8 cellular contexts compared by ENCODE assay signal in genomic region chr19:17385878-17386611, GRCh38. TPM values are rescaled to one million over a fixed set of nuclear protein-coding genes. Genes with fewer than 3 reads are reported as not detected.
DNase-seq lines count a peak whose midpoint lies in the region; ATAC-seq and TF ChIP-seq lines count a peak whose summit lies in the region.

No MANE protein-coding gene starts in this region.

- POLR2A ChIA-PET in BJ (lab: Charles Lee) (no interaction called here), HCT116 (lab: Charles Lee) (interaction anchor here (0.5 kb wide), 1 partner anchor 82 kb away, joined by 3 read pairs; no protein-coding TSS in a partner anchor)

- peak overlapping the region; percentile 82 for H2AFZ ChIP-seq in HCT116 (ENCODE audit: low read depth, low read length, poor library complexity, severe bottlenecking)

- BruUV-seq in HCT116 (replicated peaks; lab: Mats Ljungman, UMichigan) = no TSS peak

- ATAC-seq in HCT116 (peak; percentile 67), HG03565 (IDR thresholded peaks at IDR 0.05; ENCODE audit: unreplicated experiment) (no peak)

- DNase-seq in BJ (ENCODE audit: low read depth) = no peak
- DNase-seq in HCT116 (ENCODE audit: low read depth, low spot score) = no peak
- peak; percentile 61 for DNase-seq in RPMI7951 (ENCODE audit: low read depth)
- DNase-seq in activated gamma-delta T cell treated with anti-CD3 and anti-CD28 coated beads, Interleukin-2, amount 50 U/mL, for 16 hours (ENCODE audit: low read depth) = peak; percentile 38
- peak; percentile 86 for DNase-seq in cardiac septum (ENCODE audit: low spot score)
- peak; percentile 79 for DNase-seq in sigmoid colon
- no peak for DNase-seq in ureter (ENCODE audit: low spot score)

- H3K27me3 ChIP-seq in BJ (ENCODE audit: control insufficient read depth, insufficient read depth, low read length) (peaks cover 2% of the 10 kb centered on the region; the same call in 1 of the 2 replicates), HCT116 (ENCODE audit: insufficient read depth, low read length) (no peaks in the 10 kb centered on the region), sigmoid colon (no peaks in the 10 kb centered on the region)

- peak overlapping the region; percentile 40; the same call in 1 of the 2 replicates for H3K4me2 ChIP-seq in HCT116 (ENCODE audit: low read length)

- H3K79me2 ChIP-seq in HCT116 (ENCODE audit: insufficient read depth, low read length) = no peaks in the 10 kb centered on the region

- H3K4me1 ChIP-seq in HCT116 (ENCODE audit: control insufficient read depth in 1 of 2, insufficient read depth in 2 of 2, low read length in 2 of 2) (peaks cover 19 to 31% of the 10 kb centered on the region in 2 experiments), sigmoid colon (peaks cover 0 to 10% (median 7%) of the 10 kb centered on the region in 4 donors)

- TF ChIP-seq POLR2A in HCT116 (IDR thresholded peaks at IDR 0.05; ENCODE audit: borderline replicate concordance, extremely low read depth, insufficient read depth, insufficient read length) (no peak), sigmoid colon (IDR thresholded peaks at IDR 0.05) (no peak)

- WGBS in sigmoid colon, 2 donors = 30 to 39% methylated on average over 20 of the region's 20 CpGs

- no peak for TF ChIP-seq EP300 in sigmoid colon (IDR thresholded peaks at IDR 0.05)

- CTCF ChIA-PET in BJ (lab: Yijun Ruan, JAX) (interaction anchor here (0.6 to 7.8 kb wide), 33 partner anchors 9 to 474 kb away, joined by 3 to 121 read pairs (median 5); partner anchors contain the start of genes ABHD8, ANO8, BST2 and JAK3), HCT116 (lab: Charles Lee) (interaction anchor here (0.6 to 1.6 kb wide), 18 partner anchors 8 to 473 kb away, joined by 3 to 11 read pairs (median 3); partner anchors contain the start of genes BST2, DDA1, MRPL34 and RPL18A)

- TF ChIP-seq CTCF in BJ (IDR thresholded peaks at IDR 0.05; ENCODE audit: insufficient read depth, low read depth, low read length) (peak; percentile 97), HCT116 (IDR thresholded peaks at IDR 0.05 in 2 of 3, conservative IDR thresholded peaks at IDR 0.05 in 1 of 3; ENCODE audit: borderline replicate concordance in 1 of 3, insufficient read depth in 1 of 3, low read depth in 2 of 3, low read length in 2 of 3) (peak; percentile 91 to 97 (median 96)), sigmoid colon (IDR thresholded peaks at IDR 0.05) (peak; percentile 58 to 92 (median 82))

- H4K20me1 ChIP-seq in HCT116 (ENCODE audit: insufficient read depth) = no peaks in the 10 kb centered on the region

- intact Hi-C loops in HCT116 (cut with micrococcal nuclease) (loop anchor here (1.0 kb wide), 2 partner anchors 40 to 93 kb away; no protein-coding TSS in a partner anchor), cardiac septum (cut with DNase I) (loop anchor here (1.0 kb wide), 2 partner anchors 40 to 94 kb away; no protein-coding TSS in a partner anchor), sigmoid colon (cut with DNase I) (loop anchor here (1.0 to 5.0 kb wide), 2 partner anchors 40 to 94 kb away; no protein-coding TSS in a partner anchor)

- H3K9ac ChIP-seq in HCT116 (ENCODE audit: low read length) = no peak overlapping the region

- H3K4me3 ChIP-seq in BJ (ENCODE audit: low read depth, low read length) (no peak overlapping the region), HCT116 (replicated peaks in 1 of 2; ENCODE audit: low read depth in 1 of 2, low read length in 2 of 2) (no peak overlapping the region), sigmoid colon (no peak overlapping the region)

- H3K27ac ChIP-seq in HCT116 (ENCODE audit: low read depth, low read length) (no peak overlapping the region), sigmoid colon (no peak overlapping the region)

- H3K9me3 ChIP-seq in HCT116 (ENCODE audit: control insufficient read depth in 1 of 2, insufficient read depth in 1 of 2, low read depth in 1 of 2, low read length in 2 of 2) (no peaks in the 10 kb centered on the region), sigmoid colon (peaks cover 0 to 8% (median 0%) of the 10 kb centered on the region in 4 donors)

- RAD21 ChIA-PET in HCT116 (lab: Charles Lee; ENCODE audit: low non-redundant PET in 1 of 2, low total read pairs in 2 of 2, uncharacterized antibody in 2 of 2, unreplicated experiment in 2 of 2) = interaction anchor here in 1 of 2 experiments (0.7 to 0.8 kb wide), 2 partner anchors 39 to 81 kb away, joined by 3 read pairs; no protein-coding TSS in a partner anchor

- no peaks in the 10 kb centered on the region for H3K9me2 ChIP-seq in HCT116 (ENCODE audit: insufficient read depth)

- no peaks in the 10 kb centered on the region for H3K36me3 ChIP-seq in BJ (ENCODE audit: control insufficient read depth, insufficient read depth, low read length)
- H3K36me3 ChIP-seq in HCT116 (ENCODE audit: control insufficient read depth in 1 of 2, insufficient read depth in 2 of 2, low read length in 2 of 2) = no peaks in the 10 kb centered on the region
- H3K36me3 ChIP-seq in sigmoid colon = no peaks in the 10 kb centered on the region

- peak; percentile 91 for TF ChIP-seq RAD21 in HCT116 (IDR thresholded peaks at IDR 0.05; ENCODE audit: low read depth)

TF ChIP-seq in HCT116, 20 proteins besides CTCF, POLR2A, EP300 and RAD21 (continues in another document):
- no peak for TF ChIP-seq SRF (IDR thresholded peaks at IDR 0.05; ENCODE audit: low read depth)
- TF ChIP-seq ATF3 (IDR thresholded peaks at IDR 0.05) = no peak
- TF ChIP-seq POLR2AphosphoS5 (IDR thresholded peaks at IDR 0.05; ENCODE audit: low read depth, low read length) = no peak
- TF ChIP-seq JUND (IDR thresholded peaks at IDR 0.05) = no peak
- TF ChIP-seq MAX (IDR thresholded peaks at IDR 0.05) = no peak
- TF ChIP-seq EGR1 (IDR thresholded peaks at IDR 0.05; ENCODE audit: low read depth) = no peak
- no peak for TF ChIP-seq SIN3A (IDR thresholded peaks at IDR 0.05; ENCODE audit: low read depth)
- TF ChIP-seq YY1 (IDR thresholded peaks at IDR 0.05; ENCODE audit: extremely low read depth, insufficient replicate concordance, low read depth, low read length) = no peak

RNA-seq across cellular contexts. Expression of gene CCDC194, which starts 8.0 kb away (rescaled TPM):
- polyA plus RNA-seq in BJ (2011; rRNA removed) = not detected in 2 replicates
- polyA minus RNA-seq in BJ (2011; rRNA and poly(A)+ RNA removed) = not detected in 2 replicates
- total RNA-seq in HCT116 (2021; ENCODE audit: unreplicated experiment) = not detected
- polyA plus RNA-seq in HCT116 (2012) = 0.14 TPM in 1 of 2 replicates, not detected in the other
- not detected in 2 replicates for total RNA-seq in RPMI7951 (2014; rRNA removed; shearing (Covaris generic))
- total RNA-seq in cardiac septum = 0.40 TPM
- total RNA-seq in sigmoid colon = 1 to 10 TPM in 1 of 4 donors, not detected in 3; 4.4 TPM
- polyA plus RNA-seq in sigmoid colon = under 1 TPM in 1 of 3 donors, not detected in 2; 0.35 TPM
- 0.86 TPM for total RNA-seq in ureter

RNA-seq across cellular contexts. Expression of gene PLVAP, which starts 8.9 kb away (rescaled TPM):
- not detected in 2 replicates for polyA plus RNA-seq in BJ (2011; rRNA removed)
- polyA minus RNA-seq in BJ (2011; rRNA and poly(A)+ RNA removed) = not detected in 2 replicates
- total RNA-seq in HCT116 (2021; ENCODE audit: unreplicated experiment) = 0.47 TPM
- polyA plus RNA-seq in HCT116 (2012) = not detected in 2 replicates
- not detected in 2 replicates for total RNA-seq in RPMI7951 (2014; rRNA removed; shearing (Covaris generic))
- 32.8 TPM for total RNA-seq in cardiac septum
- total RNA-seq in sigmoid colon = 10 to 100 TPM; 10.5 to 34.6 (median 19.7) TPM
- 10 to 100 TPM in 2 of 3 donors, 1 to 10 TPM in 1; 3.0 to 54.7 (median 13.2) TPM for polyA plus RNA-seq in sigmoid colon
- 159 TPM for total RNA-seq in ureter

RNA-seq across cellular contexts. Expression of gene BST2, which starts 19.4 kb away (rescaled TPM):
- polyA plus RNA-seq in BJ (2011; rRNA removed) = 4.5 and 6.4 TPM in 2 replicates
- polyA minus RNA-seq in BJ (2011; rRNA and poly(A)+ RNA removed) = 0.57 and 2.7 TPM in 2 replicates
- 5.4 TPM for total RNA-seq in HCT116 (2021; ENCODE audit: unreplicated experiment)
- 2.6 and 3.6 TPM in 2 replicates for polyA plus RNA-seq in HCT116 (2012)
- total RNA-seq in RPMI7951 (2014; rRNA removed; shearing (Covaris generic)) = 46.1 and 65.6 TPM in 2 replicates
- total RNA-seq in cardiac septum = 29.8 TPM
- 100 to 1,000 TPM in 3 of 4 donors, 10 to 100 TPM in 1; 81.0 to 125 (median 111) TPM for total RNA-seq in sigmoid colon
- 100 to 1,000 TPM in 1 of 3 donors, 10 to 100 TPM in 2; 37.8 to 127 (median 40.7) TPM for polyA plus RNA-seq in sigmoid colon
- total RNA-seq in ureter = 45.8 TPM

RNA-seq across cellular contexts. Expression of gene MVB12A, which starts 33.8 kb away (rescaled TPM):
- polyA plus RNA-seq in BJ (2011; rRNA removed) (29.4 and 47.3 TPM in 2 replicates), sigmoid colon (100 to 1,000 TPM in 1 of 3 donors, 10 to 100 TPM in 2; 71.5 to 102 (median 79.4) TPM)
- polyA minus RNA-seq in BJ (2011; rRNA and poly(A)+ RNA removed) = 17.9 and 25.2 TPM in 2 replicates
- total RNA-seq in HCT116 (2021; ENCODE audit: unreplicated experiment) (91.7 TPM), cardiac septum (14.3 TPM), sigmoid colon (10 to 100 TPM; 40.4 to 55.8 (median 44.8) TPM), ureter (33.0 TPM)
- 86.6 and 101 TPM in 2 replicates for polyA plus RNA-seq in HCT116 (2012)
- total RNA-seq in RPMI7951 (2014; rRNA removed; shearing (Covaris generic)) = 123 and 164 TPM in 2 replicates

RNA-seq across cellular contexts. Expression of gene GTPBP3, which starts 48.7 kb away (rescaled TPM):
- polyA plus RNA-seq in BJ (2011; rRNA removed) (4.9 and 6.3 TPM in 2 replicates), sigmoid colon (10 to 100 TPM in 1 of 3 donors, 1 to 10 TPM in 2; 3.7 to 16.0 (median 4.8) TPM)
- polyA minus RNA-seq in BJ (2011; rRNA and poly(A)+ RNA removed) = 2.8 and 5.5 TPM in 2 replicates
- total RNA-seq in HCT116 (2021; ENCODE audit: unreplicated experiment) (73.0 TPM), cardiac septum (9.8 TPM), sigmoid colon (10 to 100 TPM in 3 of 4 donors, 1 to 10 TPM in 1; 4.6 to 22.2 (median 15.4) TPM), ureter (30.3 TPM)
- 36.5 and 41.5 TPM in 2 replicates for polyA plus RNA-seq in HCT116 (2012)
- total RNA-seq in RPMI7951 (2014; rRNA removed; shearing (Covaris generic)) = 15.4 and 17.7 TPM in 2 replicates

Comparison
In these comparisons a context has a peak if more than half of its experiments do, and no peak if none do; other contexts are left out.
1. DNase-seq: peak in RPMI7951 (single experiment), activated gamma-delta T cell treated with anti-CD3 and anti-CD28 coated beads, Interleukin-2, amount 50 U/mL, for 16 hours (single experiment), cardiac septum (single experiment) and sigmoid colon (single experiment); none in BJ (single experiment), HCT116 (single experiment) and ureter (single experiment).
2. Peak in every context shown above with its lines, with median percentiles within 50 percentile points of each other: CTCF ChIP-seq.